ENCODE assay signal across 9 cellular contexts in genomic region chr6:109484161-109484560, GRCh38. TPM values are rescaled to one million over a fixed set of nuclear protein-coding genes. Genes with fewer than 3 reads are reported as not detected.
DNase-seq lines count a peak whose midpoint lies in the region; ATAC-seq, FAIRE-seq and TF ChIP-seq lines count a peak whose summit lies in the region.
"Had no signal": no experiment of that assay in that cellular context is flagged by ENCODE, and none has a peak within 500 bp of the region (broad histone marks: within the 10 kb centered on the region; RNA-seq: fewer than 3 reads in every experiment).

No MANE protein-coding gene starts in this region.

- H3K9me3 ChIP-seq in DOHH2 (ENCODE audit: control insufficient read depth, insufficient read depth, low read length) = no peaks in the 10 kb centered on the region
- H3K9me3 ChIP-seq in OCI-LY7 (ENCODE audit: low read length) = no peaks in the 10 kb centered on the region
- H3K9me3 ChIP-seq in psoas muscle = no peaks in the 10 kb centered on the region

- H3K4me1 ChIP-seq in DOHH2 (ENCODE audit: control insufficient read depth, low read length) (peaks cover 37% of the 10 kb centered on the region), OCI-LY7 (ENCODE audit: insufficient read depth, low read length, poor library complexity, severe bottlenecking) (peaks cover 39% of the 10 kb centered on the region), psoas muscle (peaks cover 30% of the 10 kb centered on the region)

- peak overlapping the region; percentile 75 for H2AFZ ChIP-seq in OCI-LY7 (ENCODE audit: low read length)

- no peak for ATAC-seq in effector memory CD8-positive, alpha-beta T cell (replicated peaks)
- ATAC-seq in psoas muscle (no peak), HG03039 (IDR thresholded peaks at IDR 0.05; ENCODE audit: unreplicated experiment) (no peak)

- H3K27me3 Mint-ChIP-seq in effector memory CD8-positive, alpha-beta T cell = no peaks in the 10 kb centered on the region

- CTCF ChIA-PET in OCI-LY7 (lab: Charles Lee; ENCODE audit: unreplicated experiment) = interaction anchor here (0.6 kb wide), 1 partner anchor 34 kb away, joined by 3 read pairs; no protein-coding TSS in a partner anchor

- peak overlapping the region; percentile 25 to 49 for H3K27ac Mint-ChIP-seq in effector memory CD8-positive, alpha-beta T cell

- WGBS in psoas muscle, 3 donors = 23 to 30% (median 24%) methylated on average over 3 of the region's 3 CpGs

- no peak for FAIRE-seq in RCC 7860 (lab: Jason Lieb, UNC)
- FAIRE-seq: bronchial epithelial cell had no signal

- peaks cover 4% of the 10 kb centered on the region for H3F3A ChIP-seq in DOHH2 (ENCODE audit: control insufficient read depth, insufficient read depth)

- TF ChIP-seq CTCF in DOHH2 (IDR thresholded peaks at IDR 0.05; ENCODE audit: low read depth, low read length, poor library complexity, severe bottlenecking) = no peak
- TF ChIP-seq CTCF in OCI-LY7 (conservative IDR thresholded peaks at IDR 0.05; ENCODE audit: low read length) = no peak
- TF ChIP-seq CTCF in psoas muscle (IDR thresholded peaks at IDR 0.05) = no peak

- DNase-seq in OCI-LY7 (ENCODE audit: low spot score) (no peak), psoas muscle (no peak), RCC 7860 (ENCODE audit: low spot score) (no peak), NCI-H1436 (lab: John Stamatoyannopoulos, UW) (no peak), NOMO-1 (lab: John Stamatoyannopoulos, UW; ENCODE audit: unreplicated experiment in 2 of 2) (no peak)
- DNase-seq in effector memory CD8-positive, alpha-beta T cell = no peak

- no peak overlapping the region for H3K27ac ChIP-seq in DOHH2 (ENCODE audit: low read depth, low read length)
- H3K27ac ChIP-seq in OCI-LY7 (ENCODE audit: low read depth, low read length, poor library complexity, severe bottlenecking) = no peak overlapping the region
- H3K27ac ChIP-seq in psoas muscle = peak overlapping the region; percentile 60

- no TSS peak for BruUV-seq in OCI-LY7 (replicated peaks; lab: Mats Ljungman, UMichigan)

- H3K36me3 ChIP-seq in DOHH2 (ENCODE audit: control insufficient read depth, low read length) = peaks cover 28% of the 10 kb centered on the region
- H3K36me3 ChIP-seq in OCI-LY7 (ENCODE audit: insufficient read depth, low read length) = peaks cover 29% of the 10 kb centered on the region
- peaks cover 5 to 26% of the 10 kb centered on the region in 2 donors for H3K36me3 ChIP-seq in psoas muscle (ENCODE audit: insufficient read depth in 1 of 2, low read depth in 1 of 2)

- H3K9me3 Mint-ChIP-seq in effector memory CD8-positive, alpha-beta T cell = no peaks in the 10 kb centered on the region

- H3K9me2 ChIP-seq in DOHH2 (replicated peaks; ENCODE audit: control insufficient read depth, low read length) = no peaks in the 10 kb centered on the region
- no peaks in the 10 kb centered on the region for H3K9me2 ChIP-seq in OCI-LY7 (ENCODE audit: insufficient read depth, low read length)

- H4K20me1 ChIP-seq in DOHH2 (ENCODE audit: control insufficient read depth, insufficient read depth, low read depth, low read length) (peaks cover 5% of the 10 kb centered on the region), OCI-LY7 (ENCODE audit: insufficient read depth, low read length) (peaks cover 19% of the 10 kb centered on the region)

- peaks cover 29 to 30% of the 10 kb centered on the region in 2 donors for H3K4me1 Mint-ChIP-seq in effector memory CD8-positive, alpha-beta T cell (ENCODE audit: low read depth in 2 of 2)

- H3K4me2 ChIP-seq in DOHH2 (ENCODE audit: low read length) = peak overlapping the region; percentile 75
- H3K4me2 ChIP-seq in OCI-LY7 (ENCODE audit: low read length) = peak overlapping the region; percentile 66

- H3K79me2 ChIP-seq in DOHH2 (ENCODE audit: control insufficient read depth, low read length) = peaks cover 38% of the 10 kb centered on the region
- H3K79me2 ChIP-seq in OCI-LY7 (ENCODE audit: insufficient read depth, low read depth, low read length) = peaks cover 37% of the 10 kb centered on the region

- POLR2A ChIA-PET in OCI-LY7 (lab: Charles Lee) = interaction anchor here (0.6 to 2.3 kb wide), 3 partner anchors 28 to 380 kb away, joined by 3 to 11 read pairs (median 3); partner anchors contain the start of gene MICAL1

- peaks cover 19% of the 10 kb centered on the region for H3K36me3 Mint-ChIP-seq in effector memory CD8-positive, alpha-beta T cell (ENCODE audit: insufficient read depth)

- intact Hi-C loops in OCI-LY7 (cut with micrococcal nuclease; ENCODE audit: unreplicated experiment) = no loop called here
- intact Hi-C loops in psoas muscle (cut with DNase I) = no loop called here

- H3K4me3 ChIP-seq in DOHH2 (ENCODE audit: low read length) (peak overlapping the region; percentile 73), OCI-LY7 (ENCODE audit: low read depth, low read length, poor library complexity, severe bottlenecking) (peak overlapping the region; percentile 64), psoas muscle (peak overlapping the region; percentile 96)

- no peaks in the 10 kb centered on the region; the same call in 1 of the 2 replicates for H3K27me3 ChIP-seq in DOHH2 (ENCODE audit: control insufficient read depth, low read length)
- H3K27me3 ChIP-seq in psoas muscle (ENCODE audit: insufficient read depth in 3 of 3, low read length in 2 of 3) = no peaks in the 10 kb centered on the region

- H3K4me3 Mint-ChIP-seq in effector memory CD8-positive, alpha-beta T cell = peak overlapping the region; percentile 63 to 75

RNA-seq across cellular contexts. Expression of gene ZBTB24, which starts 1.1 kb away (rescaled TPM):
- total RNA-seq in OCI-LY7 (2014; rRNA removed; shearing (Covaris generic)) = 13.7 and 15.3 TPM in 2 replicates
- 15.8 and 17.0 TPM in 2 replicates for total RNA-seq in OCI-LY7 (2022)
- total RNA-seq in psoas muscle = 1 to 10 TPM; 4.4 to 5.8 (median 5.4) TPM
- polyA plus RNA-seq in psoas muscle = 1 to 10 TPM; 2.3 to 5.5 (median 2.6) TPM

RNA-seq across cellular contexts. Expression of gene MICAL1, which starts 28.6 kb away (rescaled TPM):
- total RNA-seq in OCI-LY7 (2014; rRNA removed; shearing (Covaris generic)) = 69.2 and 79.5 TPM in 2 replicates
- total RNA-seq in OCI-LY7 (2022) (101 and 108 TPM in 2 replicates), psoas muscle (1 to 10 TPM; 3.1 to 7.0 (median 6.0) TPM)
- polyA plus RNA-seq in psoas muscle = 1 to 10 TPM; 5.0 to 9.4 (median 9.3) TPM

RNA-seq across cellular contexts. Expression of gene SMPD2, which starts 43.6 kb away (rescaled TPM):
- total RNA-seq in OCI-LY7 (2014; rRNA removed; shearing (Covaris generic)) = 18.4 and 24.4 TPM in 2 replicates
- 14.3 and 15.9 TPM in 2 replicates for total RNA-seq in OCI-LY7 (2022)
- 1 to 10 TPM; 2.1 to 5.1 (median 3.3) TPM for total RNA-seq in psoas muscle
- 1 to 10 TPM; 4.4 to 9.6 (median 5.3) TPM for polyA plus RNA-seq in psoas muscle

RNA-seq across cellular contexts. Expression of gene PPIL6, which starts 43.7 kb away (rescaled TPM):
- 0.15 and 1.6 TPM in 2 replicates for total RNA-seq in OCI-LY7 (2014; rRNA removed; shearing (Covaris generic))
- total RNA-seq in OCI-LY7 (2022) = 1.3 and 1.7 TPM in 2 replicates
- total RNA-seq in psoas muscle = 1 to 10 TPM; 1.1 to 3.1 (median 2.6) TPM
- polyA plus RNA-seq in psoas muscle = 1 to 10 TPM; 1.8 to 3.9 (median 2.2) TPM

Comparison
In these comparisons a context has a peak if more than half of its experiments do, and no peak if none do; other contexts are left out.
1. RNA of gene MICAL1, which starts 28.6 kb away (total RNA-seq): 69.2 to 108 TPM in OCI-LY7; 3.1 to 7.0 TPM in psoas muscle; every median in the first group is over 4 times any median in the second.
2. Peak in every context shown above with its lines, with median percentiles within 50 percentile points of each other: H3K4me3 ChIP-seq.